In the genomic region with DNA sequence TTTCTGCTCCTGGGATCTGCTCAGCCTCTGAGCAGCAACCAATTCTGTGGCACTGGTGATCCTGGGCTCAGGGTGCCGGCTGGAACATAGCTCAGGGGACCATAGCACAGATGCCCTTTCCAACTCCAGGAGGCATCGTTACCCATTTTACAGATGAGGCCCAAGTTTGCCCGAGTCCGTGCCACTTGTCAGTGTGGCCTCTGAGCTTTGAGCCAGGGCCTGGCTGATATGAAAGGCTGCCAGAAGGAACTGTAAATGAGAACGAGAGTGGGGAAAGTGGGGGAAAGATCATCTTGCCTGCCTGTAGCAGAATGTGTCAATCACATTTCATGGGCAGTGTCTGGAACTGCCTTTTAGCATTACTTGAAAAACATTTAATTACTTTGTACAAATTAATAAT, we compare ENCODE assay signal across 21 cellular contexts.
"Had no signal": no experiment of that assay in that cellular context is flagged by ENCODE, and none has a peak within 500 bp of the region (broad histone marks: within the 10 kb centered on the region; RNA-seq: fewer than 3 reads in every experiment).

No MANE protein-coding gene starts in this region.

- DNase-seq: activated CD4-positive, alpha-beta memory T cell treated with anti-CD3 and anti-CD28 coated beads, Interleukin-2, amount 10 ng/mL, durations not matched to agents 7 days and 5 days; activated CD4-positive, alpha-beta T cell treated with anti-CD3 and anti-CD28 coated beads for 1 hour; activated naive CD4-positive, alpha-beta T cell treated with anti-CD3 and anti-CD28 coated beads, Interleukin-2, amount 10 ng/mL, durations not matched to agents 7 days and 5 days; amniotic stem cell; colonic mucosa; effector CD4-positive, alpha-beta T cell; esophagus squamous epithelium; hippocampal formation; kidney; left ventricle myocardium inferior; sigmoid colon; SK-N-SH; stimulated activated CD4-positive, alpha-beta T cell treated with anti-CD3 and anti-CD28 coated beads, Interleukin-2, amount 100 ng/mL, for 24 hours; T-helper 1 cell; thyroid gland had no signal

- H3K27ac Mint-ChIP-seq: activated CD4-positive, alpha-beta memory T cell treated with anti-CD3 and anti-CD28 coated beads, Interleukin-2, amount 10 ng/mL, durations not matched to agents 7 days and 5 days; activated naive CD4-positive, alpha-beta T cell treated with anti-CD3 and anti-CD28 coated beads, Interleukin-2, amount 10 ng/mL, durations not matched to agents 7 days and 5 days; memory B cell; stimulated activated memory B cell treated with anti-CD40 and anti-IgM and Interleukin-4, amounts not matched to agents 10 μg/mL and 1 μg/mL and 100 μg/mL, for 72 hours had no signal

- FAIRE-seq: endothelial cell of umbilical vein, kidney, urothelium cell line had no signal

- ATAC-seq: stimulated activated memory B cell treated with anti-CD40 and anti-IgM and Interleukin-4, amounts not matched to agents 10 μg/mL and 1 μg/mL and 100 μg/mL, for 72 hours had no signal

- H3K36me3 Mint-ChIP-seq: memory B cell; stimulated activated memory B cell treated with anti-CD40 and anti-IgM and Interleukin-4, amounts not matched to agents 10 μg/mL and 1 μg/mL and 100 μg/mL, for 72 hours had no signal

- H3K4me1 Mint-ChIP-seq: neural crest cell had no signal

- H3K36me3 ChIP-seq: colonic mucosa, esophagus squamous epithelium, left ventricle myocardium inferior, sigmoid colon, thyroid gland had no signal

- H3K27me3 ChIP-seq: colonic mucosa, esophagus squamous epithelium, sigmoid colon, thyroid gland had no signal

- H3K4me3 ChIP-seq: colonic mucosa, esophagus squamous epithelium, left ventricle myocardium inferior, sigmoid colon, thyroid gland had no signal

- H3K4me3 Mint-ChIP-seq: activated CD4-positive, alpha-beta memory T cell treated with anti-CD3 and anti-CD28 coated beads, Interleukin-2, amount 10 ng/mL, durations not matched to agents 7 days and 5 days; activated naive CD4-positive, alpha-beta T cell treated with anti-CD3 and anti-CD28 coated beads, Interleukin-2, amount 10 ng/mL, durations not matched to agents 7 days and 5 days; memory B cell; neural crest cell; stimulated activated memory B cell treated with anti-CD40 and anti-IgM and Interleukin-4, amounts not matched to agents 10 μg/mL and 1 μg/mL and 100 μg/mL, for 72 hours had no signal

- H3K9me3 Mint-ChIP-seq: activated CD4-positive, alpha-beta memory T cell treated with anti-CD3 and anti-CD28 coated beads, Interleukin-2, amount 10 ng/mL, durations not matched to agents 7 days and 5 days; activated naive CD4-positive, alpha-beta T cell treated with anti-CD3 and anti-CD28 coated beads, Interleukin-2, amount 10 ng/mL, durations not matched to agents 7 days and 5 days; neural crest cell; stimulated activated memory B cell treated with anti-CD40 and anti-IgM and Interleukin-4, amounts not matched to agents 10 μg/mL and 1 μg/mL and 100 μg/mL, for 72 hours had no signal

- H3K9me3 ChIP-seq: colonic mucosa, esophagus squamous epithelium, left ventricle myocardium inferior, sigmoid colon, SK-N-SH, thyroid gland had no signal

- H3K27ac ChIP-seq: colonic mucosa, esophagus squamous epithelium, left ventricle myocardium inferior, sigmoid colon, thyroid gland, VCaP had no signal

- H3K4me1 ChIP-seq: thyroid gland had no signal
